In genomic region chr1:145965119-145965744, GRCh38 we compare ENCODE assay signal across 1 cellular context.
TF ChIP-seq lines count a peak whose summit lies in the region.

No MANE protein-coding gene starts in this region.

TF ChIP-seq in GM12878, 131 proteins besides CTCF, POLR2A, EP300 and RAD21:
- no peak for TF ChIP-seq ETV6 (conservative IDR thresholded peaks at IDR 0.05 in 1 of 2, IDR thresholded peaks at IDR 0.05 in 1 of 2; ENCODE audit: borderline replicate concordance in 1 of 2, low read depth in 1 of 2)
- TF ChIP-seq ZBTB40 (IDR thresholded peaks at IDR 0.05; ENCODE audit: borderline replicate concordance), result peak; percentile 62; the same call in 1 of the 2 replicates
